9 cellular contexts compared by ENCODE assay signal in genomic region chr19:858868-859843, GRCh38. TPM values are rescaled to one million over a fixed set of nuclear protein-coding genes. Genes with fewer than 3 reads are reported as not detected.
DNase-seq lines count a peak whose midpoint lies in the region; ATAC-seq, FAIRE-seq and TF ChIP-seq lines count a peak whose summit lies in the region.
"Had no signal": no experiment of that assay in that cellular context is flagged by ENCODE, and none has a peak within 500 bp of the region (broad histone marks: within the 10 kb centered on the region; RNA-seq: fewer than 3 reads in every experiment).

TSS of gene CFD (plus strand) at chr19:859664. CDS start at chr19:859690, 26 bp downstream.

- no peak for ATAC-seq in K562
- ATAC-seq in HG02759 (IDR thresholded peaks at IDR 0.05; ENCODE audit: unreplicated experiment), result no peak
- no peak for ATAC-seq in GM21723 (IDR thresholded peaks at IDR 0.05; ENCODE audit: unreplicated experiment)

- H3K79me1 ChIP-seq in mesendoderm (ENCODE audit: low read length), result no peaks in the 10 kb centered on the region

- WGBS in K562 (ENCODE audit: insufficient coverage, low coverage, missing lambda C conversion rate), result 39% methylated on average over 11 of the region's 24 CpGs
- WGBS in lower leg skin, 2 donors, result 24 to 36% methylated on average over 11 to 13 of the region's 24 CpGs
- 51 to 53% methylated on average over 9 to 12 of the region's 24 CpGs for WGBS in thyroid gland, 2 donors
- no CpG with 5 or more reads among the region's 24 CpGs for WGBS in mesendoderm (ENCODE audit: extremely low coverage, insufficient coverage, low lambda C conversion rate)

- no peak within 1 kb of the TSS for H2BK15ac ChIP-seq in mesendoderm (replicated peaks; ENCODE audit: low read depth)

- H3K23ac ChIP-seq in mesendoderm (ENCODE audit: low read length), result no peak within 1 kb of the TSS

- H2AFZ ChIP-seq in K562 (ENCODE audit: low read depth, low read length), result peak within 1 kb of the TSS; percentile 91

- no peaks in the 10 kb centered on the region for H3K9me1 ChIP-seq in K562 (ENCODE audit: control insufficient read depth, insufficient read depth, low read length)

- H3K4me3 ChIP-seq in K562 (peak within 1 kb of the TSS; percentile 62), lower leg skin (ENCODE audit: low read depth, poor library complexity, severe bottlenecking) (peak within 1 kb of the TSS; percentile 22), thyroid gland (replicated peaks in 1 of 3) (peak within 1 kb of the TSS in 1 of 3 donors; percentile 34), mesendoderm (ENCODE audit: low read length) (no peak within 1 kb of the TSS)

- H3K79me2 ChIP-seq in K562 (ENCODE audit: control insufficient read depth, insufficient read depth, low read length) (peaks cover 11% of the 10 kb centered on the region), mesendoderm (ENCODE audit: control insufficient read depth, insufficient read depth, low read length) (no peaks in the 10 kb centered on the region)

- no peak within 1 kb of the TSS for H3K18ac ChIP-seq in mesendoderm (ENCODE audit: low read length)

- H2BK5ac ChIP-seq in mesendoderm (ENCODE audit: low read length), result no peak within 1 kb of the TSS

- H3K4me1 ChIP-seq in K562 (replicated peaks in 1 of 2; ENCODE audit: control insufficient read depth in 2 of 2, insufficient read depth in 2 of 2, low read length in 2 of 2), result peaks cover 24 to 66% of the 10 kb centered on the region in 2 experiments
- peaks cover 4 to 6% of the 10 kb centered on the region in 2 donors for H3K4me1 ChIP-seq in thyroid gland
- H3K4me1 ChIP-seq in mesendoderm (ENCODE audit: control insufficient read depth, low read depth, low read length), result no peaks in the 10 kb centered on the region

- no peak within 1 kb of the TSS for H3K56ac ChIP-seq in mesendoderm (ENCODE audit: low read length)

- no peaks in the 10 kb centered on the region for H3K27me3 ChIP-seq in K562 (ENCODE audit: control insufficient read depth in 2 of 2, insufficient read depth in 2 of 2, low read length in 2 of 2)
- no peaks in the 10 kb centered on the region for H3K27me3 ChIP-seq in thyroid gland
- H3K27me3 ChIP-seq in mesendoderm (ENCODE audit: insufficient read depth, low read length, poor library complexity), result peaks cover 6% of the 10 kb centered on the region

- TF ChIP-seq EP300 in K562 (IDR thresholded peaks at IDR 0.05; ENCODE audit: low read length), result no peak

- intact Hi-C loops in K562 (cut with micrococcal nuclease) (no loop called here), lower leg skin (cut with DNase I; ENCODE audit: low total_unique reads) (loop anchor here (2.0 to 10.0 kb wide), 2 partner anchors 62 to 126 kb away; partner anchors contain the start of gene WDR18), thyroid gland (cut with DNase I) (no loop called here)

- BruUV-seq in K562 (replicated peaks; lab: Mats Ljungman, UMichigan), result no TSS peak

- no peak within 1 kb of the TSS for H3K27ac Mint-ChIP-seq in T-helper 1 cell treated with Interleukin-12 subunit alpha and Interleukin-12 subunit beta and Interleukin-4 antibody, amounts not matched to agents 30 μg/mL and 1 μg/mL, for 36 hours

- TF ChIP-seq CTCF in K562 (IDR thresholded peaks at IDR 0.05 in 2 of 3, conservative IDR thresholded peaks at IDR 0.05 in 1 of 3; ENCODE audit: insufficient read depth in 2 of 3, low read depth in 1 of 3, low read length in 3 of 3), result peak in 1 of 3 experiments; percentile 25; a peak in 2 of 6 replicates
- TF ChIP-seq CTCF in lower leg skin (IDR thresholded peaks at IDR 0.05), result no peak
- no peak for TF ChIP-seq CTCF in thyroid gland (IDR thresholded peaks at IDR 0.05)

- H3K4me2 ChIP-seq in K562 (ENCODE audit: insufficient read depth, low read length) (peak within 1 kb of the TSS; percentile 81), mesendoderm (ENCODE audit: low read length) (no peak within 1 kb of the TSS)

- H3K27me3 Mint-ChIP-seq in T-helper 1 cell treated with Interleukin-12 subunit alpha and Interleukin-12 subunit beta and Interleukin-4 antibody, amounts not matched to agents 30 μg/mL and 1 μg/mL, for 36 hours (ENCODE audit: low read depth), result peaks cover 19% of the 10 kb centered on the region

- H3K27ac ChIP-seq in K562 (ENCODE audit: extremely low read depth, low read depth, low read length) (peak within 1 kb of the TSS; percentile 82), thyroid gland (peak within 1 kb of the TSS; percentile 29 to 53 (median 52)), mesendoderm (ENCODE audit: low read depth, low read length) (no peak within 1 kb of the TSS)

- no peaks in the 10 kb centered on the region for H3K36me3 Mint-ChIP-seq in T-helper 1 cell treated with Interleukin-12 subunit alpha and Interleukin-12 subunit beta and Interleukin-4 antibody, amounts not matched to agents 30 μg/mL and 1 μg/mL, for 36 hours (ENCODE audit: low read depth)

- H3K36me3 ChIP-seq in K562 (ENCODE audit: control insufficient read depth, insufficient read depth, low read length), result peaks cover 5% of the 10 kb centered on the region; the same call in 1 of the 3 replicates
- H3K36me3 ChIP-seq in thyroid gland, result no peaks in the 10 kb centered on the region
- no peaks in the 10 kb centered on the region for H3K36me3 ChIP-seq in mesendoderm (ENCODE audit: control insufficient read depth, insufficient read depth, low read length)

- no peak within 1 kb of the TSS for H2AK5ac ChIP-seq in mesendoderm (ENCODE audit: low read length)

- DNase-seq in T-helper 1 cell (no peak), K562 (ENCODE audit: extremely low read depth in 1 of 4, low spot score in 3 of 4) (peak in 2 of 4 experiments; percentile 45 to 46), lower leg skin (ENCODE audit: low spot score in 2 of 2) (peak; percentile 73 to 96), thyroid gland (no peak), mesendoderm (no peak)

- in situ Hi-C loops in K562 (cut with MboI), result loop anchor here (5.0 kb wide), 1 partner anchor 92 kb away; no protein-coding TSS in a partner anchor

- H3K9me3 ChIP-seq in K562 (replicated peaks; ENCODE audit: control insufficient read depth, insufficient read depth, low read depth, low read length) (no peaks in the 10 kb centered on the region), thyroid gland (no peaks in the 10 kb centered on the region)

- POLR2A ChIA-PET in K562 (lab: Yijun Ruan, JAX), result interaction anchor here (1.0 kb wide), 1 partner anchor 11 kb away, joined by 3 read pairs; no protein-coding TSS in a partner anchor

- H3K9me3 Mint-ChIP-seq in T-helper 1 cell treated with Interleukin-12 subunit alpha and Interleukin-12 subunit beta and Interleukin-4 antibody, amounts not matched to agents 30 μg/mL and 1 μg/mL, for 36 hours, result no peaks in the 10 kb centered on the region

- TF ChIP-seq POLR2A in K562 (conservative IDR thresholded peaks at IDR 0.05) (no peak), lower leg skin (IDR thresholded peaks at IDR 0.05) (peak in 1 of 2 donors; percentile 63), thyroid gland (IDR thresholded peaks at IDR 0.05) (no peak)

- peaks cover 7% of the 10 kb centered on the region for H3K4me1 Mint-ChIP-seq in T-helper 1 cell treated with Interleukin-12 subunit alpha and Interleukin-12 subunit beta and Interleukin-4 antibody, amounts not matched to agents 30 μg/mL and 1 μg/mL, for 36 hours (ENCODE audit: low read depth)

- no peak within 1 kb of the TSS for H4K8ac ChIP-seq in mesendoderm (ENCODE audit: low read depth, low read length)

- peak within 1 kb of the TSS; percentile 21 for H3K4me3 Mint-ChIP-seq in T-helper 1 cell treated with Interleukin-12 subunit alpha and Interleukin-12 subunit beta and Interleukin-4 antibody, amounts not matched to agents 30 μg/mL and 1 μg/mL, for 36 hours

- peak within 1 kb of the TSS; percentile 73 to 90 for H3K9ac ChIP-seq in K562 (ENCODE audit: insufficient read depth in 1 of 2, low read depth in 2 of 2, low read length in 2 of 2)
- no peak within 1 kb of the TSS for H3K9ac ChIP-seq in mesendoderm (ENCODE audit: low read length)

- no peaks in the 10 kb centered on the region for H4K20me1 ChIP-seq in K562 (replicated peaks; ENCODE audit: control insufficient read depth, insufficient read depth, low read length)

- CTCF ChIA-PET in K562 (lab: Yijun Ruan, JAX; ENCODE audit: low intra/inter-chr PET ratio), result no interaction called here

- H3K4ac ChIP-seq in mesendoderm (ENCODE audit: low read depth, low read length), result no peak within 1 kb of the TSS

- TF ChIP-seq RAD21 in K562 (CRISPR knock-in tag; conservative IDR thresholded peaks at IDR 0.05 in 1 of 2, IDR thresholded peaks at IDR 0.05 in 1 of 2), result peak in 1 of 2 experiments; percentile 25; a peak in 1 of 4 replicates

- no peak within 1 kb of the TSS for H4K5ac ChIP-seq in mesendoderm (ENCODE audit: low read length)

- peak; percentile 56 for FAIRE-seq in K562 (lab: Jason Lieb, UNC)
- FAIRE-seq: colon had no signal

- no peak within 1 kb of the TSS for H2BK120ac ChIP-seq in mesendoderm (ENCODE audit: low read depth, low read length)

TF ChIP-seq in K562, 482 proteins besides CTCF, POLR2A, EP300 and RAD21 (continues in another document):
- TF ChIP-seq ZFX (CRISPR knock-in tag; IDR thresholded peaks at IDR 0.05), result peak; percentile 44

RNA-seq across cellular contexts. Expression of gene CFD, which starts in this region (rescaled TPM):
- 11.2 and 25.3 TPM in 2 replicates for total RNA-seq in K562 (2011; cell fraction: chromatin; rRNA removed; ENCODE audit: low replicate concordance)
- total RNA-seq in K562 (2011; cell fraction: nucleolus; rRNA removed), result 23.0 and 26.8 TPM in 2 replicates
- total RNA-seq in K562 (2011; cell fraction: nucleoplasm; rRNA removed), result 13.6 and 23.8 TPM in 2 replicates
- total RNA-seq in K562 (2014; rRNA removed) (59.4 and 80.2 TPM in 2 replicates), K562 (2014; rRNA removed; fragmentation: Illumina TruSeq; extraction: Trizol) (3.1 TPM in 2 replicates), K562 (2015; rRNA removed; fragmentation: Illumina TruSeq; extraction: Trizol) (7.6 and 9.6 TPM in 2 replicates), K562 (2021) (49.3 and 50.9 TPM in 2 replicates), lower leg skin (100 to 1,000 TPM; 263 to 871 (median 364) TPM), thyroid gland (1,000 to 10,000 TPM in 1 of 4 donors, 100 to 1,000 TPM in 3; 339 to 1,037 (median 506) TPM)
- polyA plus RNA-seq in K562 (2011; rRNA removed) (8.5 and 12.1 TPM in 2 replicates), K562 (2014; fragmentation: Illumina TruSeq; extraction: Trizol) (2.6 and 3.6 TPM in 2 replicates), K562 (2014; fragmentation: Nextera tagmentation; extraction: Ambion mirVana) (under 1 TPM; 0.52 to 0.63 TPM), K562 (2014; rRNA removed) (52.0 and 54.1 TPM in 2 replicates)
- polyA plus RNA-seq in K562 (2011; cell fraction: cytosol; rRNA removed), result 26.8 and 158 TPM in 2 replicates
- 8.1 and 19.5 TPM in 2 replicates for polyA plus RNA-seq in K562 (2011; cell fraction: nucleus; rRNA removed)
- 35.9 and 45.0 TPM in 2 replicates for polyA plus RNA-seq in K562 (2012)
- 1.4 and 2.4 TPM in 2 replicates for polyA minus RNA-seq in K562 (2011; rRNA and poly(A)+ RNA removed)
- 20.8 and 31.8 TPM in 2 replicates for polyA minus RNA-seq in K562 (2011; cell fraction: cytosol; rRNA and poly(A)+ RNA removed)
- polyA minus RNA-seq in K562 (2011; cell fraction: nucleus; rRNA and poly(A)+ RNA removed), result 6.1 and 7.4 TPM in 2 replicates
- polyA plus RNA-seq in mesendoderm (2013, experiment 1 of 2), result 0.21 TPM
- polyA plus RNA-seq in mesendoderm (2013, experiment 2 of 2), result 0.17 TPM

Comparison
In these comparisons a context has a peak if more than half of its experiments do, and no peak if none do; other contexts are left out.
1. DNase-seq: peak in lower leg skin (2 of 2); none in T-helper 1 cell (0 of 5), thyroid gland (0 of 2) and mesendoderm (single experiment).